ENCODE assay signal across 1 cellular context in the genomic region with DNA sequence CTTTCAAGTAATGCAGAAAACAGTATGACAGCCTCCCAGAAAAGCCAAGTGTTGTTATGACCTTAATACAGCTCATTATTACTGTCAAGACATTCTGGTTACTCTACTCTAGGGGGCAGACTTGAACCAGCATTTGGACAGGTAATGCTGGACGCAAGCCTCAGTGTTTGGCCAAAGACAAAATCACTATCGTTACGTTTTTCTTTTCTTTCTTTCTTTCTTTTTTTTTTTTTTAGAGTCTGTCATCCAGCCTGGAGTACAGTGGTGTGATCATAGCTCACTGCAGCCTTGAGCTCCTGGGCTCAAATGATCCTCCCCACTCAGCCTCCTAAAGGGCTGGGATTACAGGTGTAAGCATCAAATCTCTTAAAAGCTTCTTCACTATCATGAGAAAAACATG.
TF ChIP-seq lines count a peak whose summit lies in the region.

No MANE protein-coding gene starts in this region.

TF ChIP-seq in IMR-90, 13 proteins besides CTCF, POLR2A, EP300 and RAD21:
- TF ChIP-seq CHD1 (IDR thresholded peaks at IDR 0.05; ENCODE audit: low read depth, low read length) (no peak), SMC3 (IDR thresholded peaks at IDR 0.05; ENCODE audit: low read depth, low read length) (peak; percentile 90)
